Comparison of ENCODE assay signal across 7 cellular contexts in genomic region chr21:41283211-41283818, GRCh38. TPM values are rescaled to one million over a fixed set of nuclear protein-coding genes. Genes with fewer than 3 reads are reported as not detected.
DNase-seq lines count a peak whose midpoint lies in the region; ATAC-seq and TF ChIP-seq lines count a peak whose summit lies in the region.

No MANE protein-coding gene starts in this region.

- intact Hi-C loops in activated B cell treated with CpG ODN at 0.5 μM for 24 hours (cut with micrococcal nuclease), result loop anchor here (1.0 to 5.0 kb wide), 6 partner anchors 86 to 834 kb away; partner anchors contain the start of gene RIPK4

- H3K4me1 Mint-ChIP-seq in activated B cell treated with CpG ODN at 0.5 μM for 24 hours, result peaks cover 2% of the 10 kb centered on the region
- H3K4me1 Mint-ChIP-seq in endothelial cell (ENCODE audit: unreplicated experiment), result no peaks in the 10 kb centered on the region

- H3K4me3 Mint-ChIP-seq in activated B cell treated with CpG ODN at 0.5 μM for 24 hours (no peak overlapping the region), endothelial cell (ENCODE audit: unreplicated experiment) (no peak overlapping the region)

- peak; percentile 67 for ATAC-seq in HG03196 (IDR thresholded peaks at IDR 0.05; ENCODE audit: unreplicated experiment)
- ATAC-seq in activated B cell treated with CpG ODN at 0.5 μM for 24 hours (ENCODE audit: low read depth), result peak; percentile 93
- ATAC-seq in thoracic aorta (ENCODE audit: insufficient number of reproducible peaks, low FRiP score, low read depth), result no peak

- H3K9me3 ChIP-seq in thoracic aorta, result no peaks in the 10 kb centered on the region

- H3K36me3 Mint-ChIP-seq in activated B cell treated with CpG ODN at 0.5 μM for 24 hours (ENCODE audit: low read depth) (no peaks in the 10 kb centered on the region), endothelial cell (ENCODE audit: low read depth, unreplicated experiment) (no peaks in the 10 kb centered on the region)

- no peak overlapping the region for H3K4me3 ChIP-seq in GM06990 (replicated peaks; ENCODE audit: low read depth, low read length)
- no peak overlapping the region for H3K4me3 ChIP-seq in thoracic aorta

- peaks cover 0 to 13% of the 10 kb centered on the region in 2 donors for H3K4me1 ChIP-seq in thoracic aorta (ENCODE audit: control insufficient read depth in 1 of 2, low read depth in 2 of 2)

- CTCF ChIA-PET in activated B cell treated with CpG ODN at 0.5 μM for 24 hours (lab: Charles Lee), result interaction anchor here (0.6 to 7.0 kb wide), 47 partner anchors 9 to 834 kb away, joined by 3 to 165 read pairs (median 4); partner anchors contain the start of gene BACE2

- H3K9me3 Mint-ChIP-seq in activated B cell treated with CpG ODN at 0.5 μM for 24 hours, result no peaks in the 10 kb centered on the region
- H3K9me3 Mint-ChIP-seq in endothelial cell (ENCODE audit: unreplicated experiment), result no peaks in the 10 kb centered on the region

- no peak overlapping the region for H3K27ac ChIP-seq in thoracic aorta

- H3K27me3 ChIP-seq in GM06990 (replicated peaks; ENCODE audit: control insufficient read depth, insufficient read depth, low read length) (peaks cover 2% of the 10 kb centered on the region), thoracic aorta (replicated peaks; ENCODE audit: insufficient read depth) (no peaks in the 10 kb centered on the region)

- POLR2A ChIA-PET in activated B cell treated with CpG ODN at 0.5 μM for 24 hours (lab: Charles Lee), result interaction anchor here (1.0 to 1.6 kb wide), 4 partner anchors 78 to 177 kb away, joined by 3 to 15 read pairs (median 5); no protein-coding TSS in a partner anchor

- DNase-seq in GM06990 (ENCODE audit: extremely low read depth, insufficient read length) (peak; percentile 12), NCI-H345 treated with DMSO at 0.1 percent for 48 hours (lab: John Stamatoyannopoulos, UW; ENCODE audit: unreplicated experiment) (peak; percentile 80), activated B cell treated with CpG ODN at 0.5 μM for 24 hours (no peak), endothelial cell (ENCODE audit: low spot score) (peak; percentile 50), middle frontal gyrus (ENCODE audit: extremely low spot score, low spot score) (peak; percentile 44), thoracic aorta (ENCODE audit: low spot score) (no peak)

- TF ChIP-seq CTCF in GM06990 (IDR thresholded peaks at IDR 0.05; ENCODE audit: insufficient read depth, low read length, poor library complexity, severe bottlenecking) (peak; percentile 71), activated B cell treated with CpG ODN at 0.5 μM for 24 hours (IDR thresholded peaks at IDR 0.05) (no peak), endothelial cell (IDR thresholded peaks at IDR 0.05; ENCODE audit: unreplicated experiment) (peak; percentile 16), thoracic aorta (IDR thresholded peaks at IDR 0.05) (peak; percentile 67)

- no peak overlapping the region for H3K27ac Mint-ChIP-seq in activated B cell treated with CpG ODN at 0.5 μM for 24 hours
- H3K27ac Mint-ChIP-seq in endothelial cell (ENCODE audit: unreplicated experiment), result no peak overlapping the region

- H3K36me3 ChIP-seq in GM06990 (ENCODE audit: control insufficient read depth, insufficient read depth, low read length) (no peaks in the 10 kb centered on the region), thoracic aorta (no peaks in the 10 kb centered on the region)

- H3K27me3 Mint-ChIP-seq in activated B cell treated with CpG ODN at 0.5 μM for 24 hours (no peaks in the 10 kb centered on the region), endothelial cell (ENCODE audit: unreplicated experiment) (no peaks in the 10 kb centered on the region)

RNA-seq across cellular contexts. Expression of gene FAM3B, which starts 33.3 kb away (rescaled TPM):
- total RNA-seq in activated B cell treated with CpG ODN at 0.5 μM for 24 hours, result not detected in 2 replicates
- total RNA-seq in endothelial cell (ENCODE audit: unreplicated experiment), result 0.33 TPM
- 10 to 100 TPM in 1 of 2 donors, 1 to 10 TPM in 1; 1.5 to 11.8 TPM for total RNA-seq in thoracic aorta

Comparison
In these comparisons a context has a peak if more than half of its experiments do, and no peak if none do; other contexts are left out.
1. DNase-seq: peak in GM06990 (single experiment), NCI-H345 treated with DMSO at 0.1 percent for 48 hours (single experiment), endothelial cell (single experiment) and middle frontal gyrus (single experiment); none in activated B cell treated with CpG ODN at 0.5 μM for 24 hours (single experiment) and thoracic aorta (single experiment).